ENCODE assay signal across 14 cellular contexts in the genomic region with DNA sequence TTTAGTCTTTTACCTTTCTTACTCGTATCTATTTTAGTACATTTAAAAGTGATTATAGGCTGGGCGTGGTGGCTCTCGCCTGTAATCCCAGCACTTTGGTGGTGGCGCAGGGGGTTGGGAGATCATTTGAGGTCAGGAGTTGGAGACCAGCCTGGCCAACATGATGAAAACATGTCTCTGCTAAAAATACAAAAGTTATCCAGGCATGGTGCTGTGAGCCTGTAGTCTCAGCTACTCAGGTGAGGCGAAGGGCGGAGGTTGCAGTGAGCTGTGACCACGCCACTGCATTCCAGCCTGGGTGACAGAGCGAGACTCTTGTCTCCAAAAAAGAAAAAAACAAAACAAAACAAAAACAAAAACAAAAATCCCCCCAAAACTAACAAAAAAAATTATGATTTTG. TPM values are rescaled to one million over a fixed set of nuclear protein-coding genes. Genes with fewer than 3 reads are reported as not detected.
"Had no signal": no experiment of that assay in that cellular context is flagged by ENCODE, and none has a peak within 500 bp of the region (broad histone marks: within the 10 kb centered on the region; RNA-seq: fewer than 3 reads in every experiment).

No MANE protein-coding gene starts in this region.

- H3K4me3 ChIP-seq: lower lobe of right lung, SJSA1, uterus had no signal

- ATAC-seq: lower lobe of right lung had no signal

- H3K9me3 ChIP-seq: lower lobe of right lung, SJSA1, uterus had no signal

- H3K36me3 Mint-ChIP-seq: naive B cell had no signal

- DNase-seq: activated T-cell treated with anti-CD3 and anti-CD28 coated beads for 4 hours; amniotic stem cell; brain microvascular endothelial cell; dermis blood vessel endothelial cell; hippocampal formation; lower lobe of right lung; naive B cell; occipital lobe; stimulated activated CD4-positive, alpha-beta T cell treated with anti-CD3 and anti-CD28 coated beads, Interleukin-4, amount 100 ng/mL, for 1 hour; SW 1271; T1000; uterus had no signal

- H3K27me3 ChIP-seq: brain microvascular endothelial cell, uterus had no signal

- H3K36me3 ChIP-seq: brain microvascular endothelial cell, lower lobe of right lung, SJSA1, uterus had no signal

- H3K4me3 Mint-ChIP-seq: naive B cell had no signal

- H3K4me1 ChIP-seq: SJSA1, uterus had no signal

- H3K9me3 Mint-ChIP-seq: naive B cell had no signal

- H3K27ac ChIP-seq: brain microvascular endothelial cell, lower lobe of right lung, SJSA1, uterus, VCaP had no signal

- H3K27ac Mint-ChIP-seq: naive B cell had no signal

RNA-seq across cellular contexts. Expression of gene PRKCQ, which starts 12.2 kb away (rescaled TPM):
- total RNA-seq: SJSA1 had no signal
